ENCODE assay signal across 21 cellular contexts in the genomic region with DNA sequence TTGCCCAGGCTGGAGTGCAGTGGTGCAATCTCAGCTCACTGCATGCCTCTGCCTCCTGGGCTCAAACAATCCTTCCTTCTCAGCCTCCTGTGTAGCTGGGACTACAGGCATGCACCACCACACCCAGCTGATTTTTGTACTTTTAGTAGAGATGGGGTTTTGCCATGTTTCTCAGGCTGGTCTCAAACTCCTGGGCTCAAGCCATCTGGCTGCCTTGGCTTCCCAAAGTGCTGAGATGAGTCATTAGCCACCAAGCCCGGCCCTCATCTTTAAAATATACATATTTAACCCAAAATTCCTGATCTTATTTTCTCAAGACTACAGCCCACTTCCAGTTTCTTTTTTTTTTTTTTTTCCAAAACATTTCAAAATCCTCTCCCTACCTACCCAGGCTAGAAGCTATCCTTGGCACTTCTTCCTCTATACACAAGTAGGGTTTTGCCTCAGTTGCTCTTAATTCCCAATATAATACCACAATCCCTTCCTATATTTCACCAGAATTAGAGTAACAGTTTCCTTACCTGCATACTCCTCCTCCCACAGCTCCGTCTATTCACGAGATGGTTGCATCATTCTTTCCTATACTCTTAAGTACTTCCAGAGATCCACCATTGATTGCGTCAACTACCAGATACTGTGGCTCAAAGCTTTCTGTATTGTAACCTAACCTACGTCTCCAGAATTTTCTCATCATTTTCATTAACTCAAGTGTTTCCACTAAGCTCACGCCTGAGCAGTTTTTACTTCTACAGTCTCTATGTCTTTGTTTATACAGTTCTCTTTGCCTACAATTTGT. TPM values are rescaled to one million over a fixed set of nuclear protein-coding genes. Genes with fewer than 3 reads are reported as not detected.
DNase-seq lines count a peak whose midpoint lies in the region; ATAC-seq and TF ChIP-seq lines count a peak whose summit lies in the region.
"Had no signal": no experiment of that assay in that cellular context is flagged by ENCODE, and none has a peak within 500 bp of the region (broad histone marks: within the 10 kb centered on the region; RNA-seq: fewer than 3 reads in every experiment).

No MANE protein-coding gene starts in this region.

- POLR2A ChIA-PET in MCF 10A (lab: Yijun Ruan, JAX) (no interaction called here), WTC11 (lab: Charles Lee) (interaction anchor here (0.7 kb wide), 1 partner anchor 173 kb away, joined by 3 read pairs; no protein-coding TSS in a partner anchor)

- CTCF ChIA-PET in MCF 10A (lab: Yijun Ruan, JAX): no interaction called here
- CTCF ChIA-PET in WTC11 (lab: Charles Lee): no interaction called here

- TF ChIP-seq CTCF in MCF 10A (IDR thresholded peaks at IDR 0.05; ENCODE audit: unreplicated experiment) (no peak), breast epithelium (IDR thresholded peaks at IDR 0.05) (no peak), WTC11 (IDR thresholded peaks at IDR 0.05) (no peak), fibroblast of mammary gland (conservative IDR thresholded peaks at IDR 0.05; ENCODE audit: control insufficient read depth, insufficient read depth, low read depth, low read length) (no peak), nephron progenitor cell (IDR thresholded peaks at IDR 0.05) (no peak)

- intact Hi-C loops in MCF 10A (cut with micrococcal nuclease) (no loop called here), breast epithelium (cut with DNase I; ENCODE audit: low total_unique reads) (no loop called here)

- TF ChIP-seq POLR2A in breast epithelium (IDR thresholded peaks at IDR 0.05): no peak

- ATAC-seq in WTC11: no peak
- no peak for ATAC-seq in HG03378 (IDR thresholded peaks at IDR 0.05; ENCODE audit: unreplicated experiment)
- no peak for ATAC-seq in HG03439 (IDR thresholded peaks at IDR 0.05; ENCODE audit: unreplicated experiment)
- ATAC-seq: HCT116 had no signal

- H3K4me1 ChIP-seq in breast epithelium: no peaks in the 10 kb centered on the region
- H3K4me1 ChIP-seq: SJSA1 had no signal

- H3K9me3 Mint-ChIP-seq in MCF 10A (ENCODE audit: unreplicated experiment) (no peaks in the 10 kb centered on the region), WTC11 (no peaks in the 10 kb centered on the region; the same call in 1 of the 2 replicates), nephron progenitor cell (no peaks in the 10 kb centered on the region)
- H3K9me3 Mint-ChIP-seq: CD4-positive, alpha-beta memory T cell had no signal

- no TSS peak for BruUV-seq in MCF 10A (replicated peaks; lab: Mats Ljungman, UMichigan)

- H3K4me3 ChIP-seq in breast epithelium (no peak overlapping the region), fibroblast of mammary gland (ENCODE audit: control insufficient read depth, low read depth, low read length) (no peak overlapping the region)
- H3K4me3 ChIP-seq: PC-9, SJSA1 had no signal

- H3K4me3 Mint-ChIP-seq in MCF 10A (ENCODE audit: unreplicated experiment) (no peak overlapping the region), WTC11 (no peak overlapping the region), nephron progenitor cell (no peak overlapping the region)
- H3K4me3 Mint-ChIP-seq: CD4-positive, alpha-beta memory T cell had no signal

- H3K36me3 Mint-ChIP-seq in MCF 10A (ENCODE audit: insufficient read depth, unreplicated experiment): no peaks in the 10 kb centered on the region
- H3K36me3 Mint-ChIP-seq in WTC11: peaks cover 17% of the 10 kb centered on the region
- H3K36me3 Mint-ChIP-seq in nephron progenitor cell (ENCODE audit: low read depth): peaks cover 24% of the 10 kb centered on the region
- H3K36me3 Mint-ChIP-seq: CD4-positive, alpha-beta memory T cell had no signal

- no peak overlapping the region for H3K27ac ChIP-seq in breast epithelium
- H3K27ac ChIP-seq: KMS-11, PC-9, SJSA1 had no signal

- H3K27ac Mint-ChIP-seq in MCF 10A (ENCODE audit: low read depth, unreplicated experiment) (no peak overlapping the region), WTC11 (peak overlapping the region; percentile 36; the same call in 1 of the 2 replicates), nephron progenitor cell (peak overlapping the region; percentile 36)
- H3K27ac Mint-ChIP-seq: CD4-positive, alpha-beta memory T cell had no signal

- H3K9me3 ChIP-seq in breast epithelium: no peaks in the 10 kb centered on the region
- H3K9me3 ChIP-seq: SJSA1 had no signal

- no peaks in the 10 kb centered on the region for H3K27me3 Mint-ChIP-seq in MCF 10A (ENCODE audit: insufficient read depth, unreplicated experiment)
- H3K27me3 Mint-ChIP-seq in WTC11 (ENCODE audit: low read depth): no peaks in the 10 kb centered on the region
- no peaks in the 10 kb centered on the region for H3K27me3 Mint-ChIP-seq in nephron progenitor cell (ENCODE audit: low read depth, poor library complexity)
- H3K27me3 Mint-ChIP-seq: CD4-positive, alpha-beta memory T cell had no signal

- H3K36me3 ChIP-seq in breast epithelium: no peaks in the 10 kb centered on the region
- H3K36me3 ChIP-seq: SJSA1 had no signal

- no peaks in the 10 kb centered on the region for H3K27me3 ChIP-seq in breast epithelium
- H3K27me3 ChIP-seq: SJSA1 had no signal

- H3K4me1 Mint-ChIP-seq in MCF 10A (ENCODE audit: insufficient read depth, unreplicated experiment) (no peaks in the 10 kb centered on the region), WTC11 (no peaks in the 10 kb centered on the region), nephron progenitor cell (peaks cover 6% of the 10 kb centered on the region)
- H3K4me1 Mint-ChIP-seq: CD4-positive, alpha-beta memory T cell had no signal

- peak; percentile 21 for DNase-seq in MCF 10A (ENCODE audit: unreplicated experiment)
- no peak for DNase-seq in breast epithelium (ENCODE audit: low spot score in 2 of 2)
- DNase-seq in WTC11 (ENCODE audit: low spot score): no peak
- peak; percentile 52 for DNase-seq in fibroblast of mammary gland (ENCODE audit: low read depth)
- DNase-seq in nephron progenitor cell: no peak
- no peak for DNase-seq in NCI-H2107 (lab: John Stamatoyannopoulos, UW)
- DNase-seq: 8988T; CD4-positive, alpha-beta memory T cell; DMS79; NCI-H1105 treated with DMSO at 0.1 percent for 48 hours; NCI-H187; NCI-H2171 treated with DMSO at 0.1 percent for 48 hours; NCI-H510A treated with DMSO at 0.1 percent for 48 hours; NCI-H82; PC-9 had no signal

TF ChIP-seq in WTC11, 78 proteins besides CTCF, POLR2A, EP300 and RAD21:
- TF ChIP-seq GRHL2 (CRISPR knock-in tag; IDR thresholded peaks at IDR 0.05; ENCODE audit: insufficient replicate concordance, severe bottlenecking) (no peak), ZNF121 (CRISPR knock-in tag; IDR thresholded peaks at IDR 0.05) (peak; percentile 67; the same call in 1 of the 2 replicates)

RNA-seq across cellular contexts. Expression of a gene that starts 31.5 kb away (rescaled TPM):
- total RNA-seq in MCF 10A (2022) (not detected in 2 replicates), breast epithelium (not detected), WTC11 (2021) (not detected in 3 replicates)
- total RNA-seq: CD4-positive, alpha-beta memory T cell; M059J; PC-9; SJSA1 had no signal

Comparison
In these comparisons a context has a peak if more than half of its experiments do, and no peak if none do; other contexts are left out.
1. DNase-seq: peak in MCF 10A (single experiment) and fibroblast of mammary gland (single experiment); none in breast epithelium (0 of 2), WTC11 (single experiment), nephron progenitor cell (single experiment) and NCI-H2107 (single experiment).